In genomic region chr15:92621972-92622533, GRCh38 we compare ENCODE assay signal across 17 cellular contexts. TPM values are rescaled to one million over a fixed set of nuclear protein-coding genes. Genes with fewer than 3 reads are reported as not detected.
DNase-seq lines count a peak whose midpoint lies in the region; ATAC-seq and TF ChIP-seq lines count a peak whose summit lies in the region.
"Had no signal": no experiment of that assay in that cellular context is flagged by ENCODE, and none has a peak within 500 bp of the region (broad histone marks: within the 10 kb centered on the region; RNA-seq: fewer than 3 reads in every experiment).

No MANE protein-coding gene starts in this region.

- peaks cover 34% of the 10 kb centered on the region for H3K36me3 ChIP-seq in WERI-Rb-1
- H3K36me3 ChIP-seq in skeletal muscle tissue (ENCODE audit: control insufficient read depth in 3 of 3, insufficient read depth in 3 of 3, low read length in 3 of 3): no peaks in the 10 kb centered on the region
- H3K36me3 ChIP-seq in CD8-positive, alpha-beta T cell (ENCODE audit: insufficient read depth, low read length): no peaks in the 10 kb centered on the region
- H3K36me3 ChIP-seq: BE2C had no signal

- no peaks in the 10 kb centered on the region for H3K9me3 Mint-ChIP-seq in CD8-positive, alpha-beta T cell
- peaks cover 0 to 2% (median 0%) of the 10 kb centered on the region in 7 donors for H3K9me3 Mint-ChIP-seq in CD14-positive monocyte

- ATAC-seq in GM21360 (IDR thresholded peaks at IDR 0.05; ENCODE audit: unreplicated experiment): peak; percentile 23
- no peak for ATAC-seq in CD8-positive, alpha-beta T cell
- ATAC-seq: PC-3 had no signal

- no peak for TF ChIP-seq CTCF in WERI-Rb-1 (IDR thresholded peaks at IDR 0.05; ENCODE audit: low read depth, low read length)
- no peak for TF ChIP-seq CTCF in CD8-positive, alpha-beta T cell (IDR thresholded peaks at IDR 0.05)
- no peak for TF ChIP-seq CTCF in CD14-positive monocyte (IDR thresholded peaks at IDR 0.05)

- intact Hi-C loops in CD8-positive, alpha-beta T cell (cut with DNase I, micrococcal nuclease): no loop called here
- intact Hi-C loops in CD14-positive monocyte (cut with micrococcal nuclease): no loop called here

- no peaks in the 10 kb centered on the region for H3K27me3 Mint-ChIP-seq in CD8-positive, alpha-beta T cell (ENCODE audit: low read depth)
- peaks cover 0 to 2% (median 0%) of the 10 kb centered on the region in 3 donors for H3K27me3 Mint-ChIP-seq in CD14-positive monocyte (ENCODE audit: low read depth in 3 of 3)

- no peaks in the 10 kb centered on the region for H3K9me3 ChIP-seq in WERI-Rb-1 (ENCODE audit: severe bottlenecking)
- no peaks in the 10 kb centered on the region for H3K9me3 ChIP-seq in skeletal muscle tissue (ENCODE audit: control insufficient read depth in 3 of 3, low read length in 3 of 3)
- H3K9me3 ChIP-seq in CD8-positive, alpha-beta T cell (ENCODE audit: low read length): no peaks in the 10 kb centered on the region
- H3K9me3 ChIP-seq: BE2C, SK-N-SH had no signal

- POLR2A ChIA-PET in CD8-positive, alpha-beta T cell (lab: Charles Lee): interaction anchor here (0.6 kb wide), 1 partner anchor 61 kb away, joined by 6 read pairs; no protein-coding TSS in a partner anchor

- peak overlapping the region; percentile 86 for H3K27ac ChIP-seq in WERI-Rb-1
- peak overlapping the region; percentile 90 for H3K27ac ChIP-seq in skeletal muscle tissue (ENCODE audit: low read depth, low read length)
- H3K27ac ChIP-seq in CD8-positive, alpha-beta T cell (ENCODE audit: low read depth, low read length): no peak overlapping the region

- H3K4me3 ChIP-seq in WERI-Rb-1 (ENCODE audit: low read depth, low read length): no peak overlapping the region
- no peak overlapping the region for H3K4me3 ChIP-seq in skeletal muscle tissue (ENCODE audit: low read length in 3 of 3)
- no peak overlapping the region for H3K4me3 ChIP-seq in CD8-positive, alpha-beta T cell (ENCODE audit: low read depth, low read length)

- DNase-seq in WERI-Rb-1 (no peak), islet precursor cell (peak; percentile 48), putamen (ENCODE audit: low spot score) (no peak), DMS53 treated with DMSO at 0.1 percent for 48 hours (lab: John Stamatoyannopoulos, UW; ENCODE audit: unreplicated experiment) (no peak), CD14-positive monocyte (ENCODE audit: low spot score) (no peak)
- DNase-seq in CD8-positive, alpha-beta T cell: no peak
- DNase-seq: BE2C, DMS153, H7, MM.1S, NCI-H1105, NCI-H187, NCI-H69, PC-3, SK-N-SH had no signal

- no peak overlapping the region for H3K27ac Mint-ChIP-seq in CD8-positive, alpha-beta T cell
- H3K27ac Mint-ChIP-seq in CD14-positive monocyte: no peak overlapping the region

- no peaks in the 10 kb centered on the region for H3K27me3 ChIP-seq in WERI-Rb-1 (ENCODE audit: insufficient read depth, low read depth, severe bottlenecking)
- H3K27me3 ChIP-seq in skeletal muscle tissue (ENCODE audit: control insufficient read depth in 3 of 3, insufficient read depth in 3 of 3, low read length in 3 of 3): no peaks in the 10 kb centered on the region
- no peaks in the 10 kb centered on the region for H3K27me3 ChIP-seq in CD8-positive, alpha-beta T cell (ENCODE audit: insufficient read depth, low read length)
- H3K27me3 ChIP-seq: BE2C had no signal

- H3K4me1 Mint-ChIP-seq in CD8-positive, alpha-beta T cell (ENCODE audit: low read depth): no peaks in the 10 kb centered on the region
- H3K4me1 Mint-ChIP-seq in CD14-positive monocyte: no peaks in the 10 kb centered on the region

- peaks cover 42 to 60% (median 48%) of the 10 kb centered on the region in 3 donors for H3K4me1 ChIP-seq in skeletal muscle tissue (ENCODE audit: control insufficient read depth in 3 of 3, insufficient read depth in 3 of 3, low read length in 3 of 3)
- no peaks in the 10 kb centered on the region for H3K4me1 ChIP-seq in CD8-positive, alpha-beta T cell (ENCODE audit: insufficient read depth, low read length)

- H3K9ac ChIP-seq in skeletal muscle tissue (ENCODE audit: low read depth in 1 of 3, low read length in 3 of 3): no peak overlapping the region
- H3K9ac ChIP-seq: SK-N-SH had no signal

- no peak overlapping the region for H3K4me3 Mint-ChIP-seq in CD8-positive, alpha-beta T cell
- no peak overlapping the region for H3K4me3 Mint-ChIP-seq in CD14-positive monocyte

- H3K36me3 Mint-ChIP-seq in CD8-positive, alpha-beta T cell: no peaks in the 10 kb centered on the region
- no peaks in the 10 kb centered on the region for H3K36me3 Mint-ChIP-seq in CD14-positive monocyte

- CTCF ChIA-PET in CD8-positive, alpha-beta T cell (lab: Charles Lee): no interaction called here

RNA-seq across cellular contexts. Expression of gene FAM174B, which starts 33.5 kb away (rescaled TPM):
- 8.4 TPM for total RNA-seq in skeletal muscle tissue
- 1 to 10 TPM; 1.4 to 1.8 TPM for total RNA-seq in CD8-positive, alpha-beta T cell
- 1 to 10 TPM; 3.2 to 4.7 TPM for polyA plus RNA-seq in CD14-positive monocyte
